ENCODE assay signal across 8 cellular contexts in genomic region chr4:152938237-152938969, GRCh38. TPM values are rescaled to one million over a fixed set of nuclear protein-coding genes. Genes with fewer than 3 reads are reported as not detected.
DNase-seq lines count a peak whose midpoint lies in the region; ATAC-seq and TF ChIP-seq lines count a peak whose summit lies in the region.

No MANE protein-coding gene starts in this region.

- TF ChIP-seq CTCF in AG10803 (conservative IDR thresholded peaks at IDR 0.05; ENCODE audit: low read length) (no peak), coronary artery (IDR thresholded peaks at IDR 0.05) (no peak)

- peaks cover 23 to 30% (median 25%) of the 10 kb centered on the region in 3 donors for H3K4me1 Mint-ChIP-seq in naive B cell

- peak overlapping the region; percentile 58 for H3K4me3 ChIP-seq in AG10803 (ENCODE audit: low read length)
- H3K4me3 ChIP-seq in coronary artery, result peak overlapping the region; percentile 81

- ATAC-seq in naive B cell (ENCODE audit: low read depth in 2 of 2), result no peak
- no peak for ATAC-seq in GM21576 (IDR thresholded peaks at IDR 0.05; ENCODE audit: unreplicated experiment)
- ATAC-seq in HG03521 (IDR thresholded peaks at IDR 0.05; ENCODE audit: unreplicated experiment), result no peak

- H3K27me3 Mint-ChIP-seq in naive B cell, result peaks cover 49 to 58% (median 57%) of the 10 kb centered on the region in 3 donors

- no peaks in the 10 kb centered on the region for H3K9me3 Mint-ChIP-seq in naive B cell

- peak overlapping the region; percentile 80 to 93 (median 87) for H3K4me3 Mint-ChIP-seq in naive B cell

- H3K36me3 Mint-ChIP-seq in naive B cell, result no peaks in the 10 kb centered on the region

- H3K27ac ChIP-seq in coronary artery, result no peak overlapping the region

- peak overlapping the region in 1 of 6 donors; percentile 54 for H3K27ac Mint-ChIP-seq in naive B cell

- DNase-seq in AG10803 (ENCODE audit: low read depth), result no peak
- peak; percentile 32 for DNase-seq in HuH-7 (ENCODE audit: low spot score)
- DNase-seq in coronary artery (ENCODE audit: low spot score), result no peak
- no peak for DNase-seq in naive B cell
- no peak for DNase-seq in hippocampal formation (lab: John Stamatoyannopoulos, UW)
- DNase-seq in 8988T, result no peak

RNA-seq across cellular contexts. Expression of gene FHDC1, which starts 2.3 kb away (rescaled TPM):
- not detected for polyA plus RNA-seq in naive B cell (ENCODE audit: low read depth in 6 of 6)
